Comparison of ENCODE assay signal across 1 cellular context in genomic region chr5:14809369-14810144, GRCh38.
TF ChIP-seq lines count a peak whose summit lies in the region.

No MANE protein-coding gene starts in this region.

TF ChIP-seq in SK-N-SH, 30 proteins besides CTCF, POLR2A, EP300 and RAD21 (continued from another document):
- no peak for TF ChIP-seq RFX5 (IDR thresholded peaks at IDR 0.05; ENCODE audit: low read length)
- TF ChIP-seq, protein P1, sequence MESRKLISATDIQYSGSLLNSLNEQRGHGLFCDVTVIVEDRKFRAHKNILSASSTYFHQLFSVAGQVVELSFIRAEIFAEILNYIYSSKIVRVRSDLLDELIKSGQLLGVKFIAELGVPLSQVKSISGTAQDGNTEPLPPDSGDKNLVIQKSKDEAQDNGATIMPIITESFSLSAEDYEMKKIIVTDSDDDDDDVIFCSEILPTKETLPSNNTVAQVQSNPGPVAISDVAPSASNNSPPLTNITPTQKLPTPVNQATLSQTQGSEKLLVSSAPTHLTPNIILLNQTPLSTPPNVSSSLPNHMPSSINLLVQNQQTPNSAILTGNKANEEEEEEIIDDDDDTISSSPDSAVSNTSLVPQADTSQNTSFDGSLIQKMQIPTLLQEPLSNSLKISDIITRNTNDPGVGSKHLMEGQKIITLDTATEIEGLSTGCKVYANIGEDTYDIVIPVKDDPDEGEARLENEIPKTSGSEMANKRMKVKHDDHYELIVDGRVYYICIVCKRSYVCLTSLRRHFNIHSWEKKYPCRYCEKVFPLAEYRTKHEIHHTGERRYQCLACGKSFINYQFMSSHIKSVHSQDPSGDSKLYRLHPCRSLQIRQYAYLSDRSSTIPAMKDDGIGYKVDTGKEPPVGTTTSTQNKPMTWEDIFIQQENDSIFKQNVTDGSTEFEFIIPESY (IDR thresholded peaks at IDR 0.05; ENCODE audit: borderline replicate concordance, low read depth), result 0 out of 2 replicates have a peak, but pooled peaks have one; percentile 44
- TF ChIP-seq CHD2 (IDR thresholded peaks at IDR 0.05; ENCODE audit: low read length, partially characterized antibody), result no peak
- no peak for TF ChIP-seq MXI1 (IDR thresholded peaks at IDR 0.05; ENCODE audit: low read depth, low read length)
- peak; percentile 83 for TF ChIP-seq TCF12 (IDR thresholded peaks at IDR 0.05)
TF ChIP-seq in SK-N-SH: peak in this region for 11.
